ENCODE assay signal across 18 cellular contexts in genomic region chr11:33172996-33173395, GRCh38. TPM values are rescaled to one million over a fixed set of nuclear protein-coding genes. Genes with fewer than 3 reads are reported as not detected.
DNase-seq lines count a peak whose midpoint lies in the region; ATAC-seq and TF ChIP-seq lines count a peak whose summit lies in the region.
"Had no signal": no experiment of that assay in that cellular context is flagged by ENCODE, and none has a peak within 500 bp of the region (broad histone marks: within the 10 kb centered on the region; RNA-seq: fewer than 3 reads in every experiment).

No MANE protein-coding gene starts in this region.

- no peaks in the 10 kb centered on the region for H3K36me3 Mint-ChIP-seq in dendritic cell treated with granulocyte-macrophage colony-stimulating factor and Interleukin-4, amounts not matched to agents 40 ng/mL and 50 ng/mL, for 4 days (ENCODE audit: low read depth)
- H3K36me3 Mint-ChIP-seq: stimulated activated effector memory CD8-positive, alpha-beta T cell treated with anti-CD3 and anti-CD28 coated beads, Interleukin-12 subunit alpha, Interleukin-12 subunit beta, amount 100 ng/mL, for 72 hours had no signal

- no peak overlapping the region for H3K4me3 ChIP-seq in left ventricle myocardium inferior
- H3K4me3 ChIP-seq: transverse colon had no signal

- DNase-seq in Right ventricle myocardium superior (peak; percentile 51), left ventricle myocardium inferior (no peak), islet precursor cell (peak; percentile 60), NCI-H69 (lab: John Stamatoyannopoulos, UW) (no peak), NCI-H748 (lab: John Stamatoyannopoulos, UW; ENCODE audit: unreplicated experiment) (no peak), NCI-H146 (lab: John Stamatoyannopoulos, UW) (no peak)
- DNase-seq: activated CD4-positive, alpha-beta T cell treated with anti-CD3 and anti-CD28 coated beads for 4 hours; GOT3; kidney; NCI-H1048; NCI-H2171 treated with DMSO at 0.1 percent for 48 hours; nucleus accumbens; T-helper 9 cell; transverse colon had no signal

- no peak overlapping the region for H3K27ac ChIP-seq in left ventricle myocardium inferior (replicated peaks)
- H3K27ac ChIP-seq: transverse colon had no signal

- ATAC-seq in Right ventricle myocardium superior (ENCODE audit: poor library complexity) (peak; percentile 77), HG02763 (IDR thresholded peaks at IDR 0.05; ENCODE audit: unreplicated experiment) (no peak)
- ATAC-seq: stimulated activated effector memory CD8-positive, alpha-beta T cell treated with anti-CD3 and anti-CD28 coated beads, Interleukin-12 subunit alpha, Interleukin-12 subunit beta, amount 100 ng/mL, for 72 hours had no signal

- H3K9me3 Mint-ChIP-seq in dendritic cell treated with granulocyte-macrophage colony-stimulating factor and Interleukin-4, amounts not matched to agents 40 ng/mL and 50 ng/mL, for 4 days: peaks cover 7% of the 10 kb centered on the region
- H3K9me3 Mint-ChIP-seq: central memory CD8-positive, alpha-beta T cell; stimulated activated effector memory CD8-positive, alpha-beta T cell treated with anti-CD3 and anti-CD28 coated beads, Interleukin-12 subunit alpha, Interleukin-12 subunit beta, amount 100 ng/mL, for 72 hours had no signal

- no peaks in the 10 kb centered on the region for H3K27me3 ChIP-seq in left ventricle myocardium inferior (ENCODE audit: low read depth)
- H3K27me3 ChIP-seq: transverse colon had no signal

- no peak for TF ChIP-seq CTCF in left ventricle myocardium inferior (IDR thresholded peaks at IDR 0.05; ENCODE audit: borderline replicate concordance)

- peak overlapping the region; percentile 18 for H3K27ac Mint-ChIP-seq in dendritic cell treated with granulocyte-macrophage colony-stimulating factor and Interleukin-4, amounts not matched to agents 40 ng/mL and 50 ng/mL, for 4 days
- H3K27ac Mint-ChIP-seq: stimulated activated effector memory CD8-positive, alpha-beta T cell treated with anti-CD3 and anti-CD28 coated beads, Interleukin-12 subunit alpha, Interleukin-12 subunit beta, amount 100 ng/mL, for 72 hours had no signal

- peaks cover 21% of the 10 kb centered on the region for H3K4me1 Mint-ChIP-seq in dendritic cell treated with granulocyte-macrophage colony-stimulating factor and Interleukin-4, amounts not matched to agents 40 ng/mL and 50 ng/mL, for 4 days (ENCODE audit: low read depth)
- H3K4me1 Mint-ChIP-seq: central memory CD8-positive, alpha-beta T cell; stimulated activated effector memory CD8-positive, alpha-beta T cell treated with anti-CD3 and anti-CD28 coated beads, Interleukin-12 subunit alpha, Interleukin-12 subunit beta, amount 100 ng/mL, for 72 hours had no signal

- no peak overlapping the region for H3K4me3 Mint-ChIP-seq in dendritic cell treated with granulocyte-macrophage colony-stimulating factor and Interleukin-4, amounts not matched to agents 40 ng/mL and 50 ng/mL, for 4 days
- H3K4me3 Mint-ChIP-seq: central memory CD8-positive, alpha-beta T cell; stimulated activated effector memory CD8-positive, alpha-beta T cell treated with anti-CD3 and anti-CD28 coated beads, Interleukin-12 subunit alpha, Interleukin-12 subunit beta, amount 100 ng/mL, for 72 hours had no signal

- H3K4me1 ChIP-seq in left ventricle myocardium inferior: peaks cover 12% of the 10 kb centered on the region

- no peaks in the 10 kb centered on the region for H3K9me3 ChIP-seq in left ventricle myocardium inferior (replicated peaks)
- H3K9me3 ChIP-seq: transverse colon had no signal

- H3K36me3 ChIP-seq in left ventricle myocardium inferior: no peaks in the 10 kb centered on the region
- H3K36me3 ChIP-seq: transverse colon had no signal

- H3K27me3 Mint-ChIP-seq in dendritic cell treated with granulocyte-macrophage colony-stimulating factor and Interleukin-4, amounts not matched to agents 40 ng/mL and 50 ng/mL, for 4 days: no peaks in the 10 kb centered on the region
- H3K27me3 Mint-ChIP-seq: central memory CD8-positive, alpha-beta T cell had no signal

- intact Hi-C loops in Right ventricle myocardium superior (cut with DNase I) (no loop called here), left ventricle myocardium inferior (cut with micrococcal nuclease) (no loop called here)
- intact Hi-C loops in dendritic cell treated with granulocyte-macrophage colony-stimulating factor and Interleukin-4, amounts not matched to agents 40 ng/mL and 50 ng/mL, for 4 days (cut with micrococcal nuclease): no loop called here

RNA-seq across cellular contexts. Expression of gene CSTF3, which starts 11.7 kb away (rescaled TPM):
- total RNA-seq in Right ventricle myocardium superior (9.6 TPM), left ventricle myocardium inferior (11.1 TPM)

Comparison
In these comparisons a context has a peak if more than half of its experiments do, and no peak if none do; other contexts are left out.
1. DNase-seq: peak in Right ventricle myocardium superior (single experiment) and islet precursor cell (single experiment); none in left ventricle myocardium inferior (single experiment), NCI-H69 (single experiment), NCI-H748 (single experiment) and NCI-H146 (single experiment).